In genomic region chr19:3538965-3539742, GRCh38 we compare ENCODE assay signal across 12 cellular contexts. TPM values are rescaled to one million over a fixed set of nuclear protein-coding genes. Genes with fewer than 3 reads are reported as not detected.
DNase-seq lines count a peak whose midpoint lies in the region; TF ChIP-seq lines count a peak whose summit lies in the region.
"Had no signal": no experiment of that assay in that cellular context is flagged by ENCODE, and none has a peak within 500 bp of the region (broad histone marks: within the 10 kb centered on the region; RNA-seq: fewer than 3 reads in every experiment).

Gene TEKTIP1 (plus strand): TSS chr19:3539174. CDS start chr19:3539178, 4 bp downstream.

- WGBS in HUES64: 76% methylated on average over 27 of the region's 27 CpGs
- 62 to 95% methylated on average over 7 to 23 of the region's 27 CpGs for WGBS in transverse colon (ENCODE audit: low coverage in 1 of 2), 2 donors

- TF ChIP-seq POLR2A in transverse colon (IDR thresholded peaks at IDR 0.05): no peak

- no peak for TF ChIP-seq EP300 in transverse colon (IDR thresholded peaks at IDR 0.05; ENCODE audit: low read depth)

- H3K4me1 ChIP-seq in HUES64 (ENCODE audit: insufficient read depth, low read length) (no peaks in the 10 kb centered on the region), transverse colon (no peaks in the 10 kb centered on the region)

- peaks cover 16% of the 10 kb centered on the region for H3K36me3 Mint-ChIP-seq in nephron progenitor cell (ENCODE audit: low read depth)

- no peaks in the 10 kb centered on the region for H3K9me3 Mint-ChIP-seq in nephron progenitor cell
- H3K9me3 Mint-ChIP-seq: activated T-helper 17 cell treated with anti-CD3 and anti-CD28 coated beads, Interleukin-2, amount 50 U/mL, for 72 hours had no signal

- H3K4me3 Mint-ChIP-seq in nephron progenitor cell: no peak within 1 kb of the TSS
- H3K4me3 Mint-ChIP-seq: activated T-helper 17 cell treated with anti-CD3 and anti-CD28 coated beads, Interleukin-2, amount 50 U/mL, for 72 hours had no signal

- peak; percentile 59 for DNase-seq in ELF-1 (ENCODE audit: low read depth, low spot score)
- peak in 5 of 61 donors; percentile 2 to 50 (median 31) for DNase-seq in caudate nucleus (lab: John Stamatoyannopoulos, UW)
- DNase-seq in nephron progenitor cell: peak; percentile 32
- DNase-seq in stimulated activated CD4-positive, alpha-beta T cell treated with anti-CD3 and anti-CD28 coated beads, Interleukin-4, amount 100 ng/mL, for 24 hours: no peak
- no peak for DNase-seq in transverse colon
- DNase-seq in kidney tubule cell (ENCODE audit: low spot score): no peak
- DNase-seq: DND-41; effector CD4-positive, alpha-beta T cell; hippocampal formation; NCI-H1048 had no signal

- no peaks in the 10 kb centered on the region for H3K27me3 Mint-ChIP-seq in nephron progenitor cell (ENCODE audit: low read depth, poor library complexity)
- H3K27me3 Mint-ChIP-seq: activated T-helper 17 cell treated with anti-CD3 and anti-CD28 coated beads, Interleukin-2, amount 50 U/mL, for 72 hours had no signal

- H3K27me3 ChIP-seq in HUES64 (ENCODE audit: insufficient read depth, low read length) (no peaks in the 10 kb centered on the region), transverse colon (no peaks in the 10 kb centered on the region)

- H3K9me3 ChIP-seq in HUES64 (ENCODE audit: insufficient read depth, low read depth, low read length): no peaks in the 10 kb centered on the region
- H3K9me3 ChIP-seq in transverse colon: no peaks in the 10 kb centered on the region

- TF ChIP-seq CTCF in nephron progenitor cell (IDR thresholded peaks at IDR 0.05): no peak
- TF ChIP-seq CTCF in transverse colon (IDR thresholded peaks at IDR 0.05): no peak

- in situ Hi-C loops in transverse colon (cut with MboI; ENCODE audit: low pct_ligation_motif_present in 1 of 4, low pct_unique_long_range_greater_than_20kb in 1 of 4, low sequenced_read_pairs in 3 of 4): no loop called here

- H3K4me3 ChIP-seq in HUES64 (ENCODE audit: low read length) (no peak within 1 kb of the TSS), transverse colon (no peak within 1 kb of the TSS)

- intact Hi-C loops in transverse colon (cut with DNase I; ENCODE audit: low total_unique reads): no loop called here

- H3K4me1 Mint-ChIP-seq in nephron progenitor cell: peaks cover 6% of the 10 kb centered on the region
- H3K4me1 Mint-ChIP-seq: activated T-helper 17 cell treated with anti-CD3 and anti-CD28 coated beads, Interleukin-2, amount 50 U/mL, for 72 hours had no signal

- no peak within 1 kb of the TSS for H3K9ac ChIP-seq in HUES64 (ENCODE audit: low read depth, low read length)

- H3K27ac Mint-ChIP-seq in nephron progenitor cell: peak within 1 kb of the TSS; percentile 64
- H3K27ac Mint-ChIP-seq: activated T-helper 17 cell treated with anti-CD3 and anti-CD28 coated beads, Interleukin-2, amount 50 U/mL, for 72 hours had no signal

- H3K36me3 ChIP-seq in HUES64 (ENCODE audit: insufficient read depth, low read length) (peaks cover 25% of the 10 kb centered on the region), transverse colon (peaks cover 0 to 13% (median 0%) of the 10 kb centered on the region in 4 donors)

- H3K27ac ChIP-seq in HUES64 (ENCODE audit: low read depth, low read length): peak within 1 kb of the TSS; percentile 25; the same call in 1 of the 2 replicates
- peak within 1 kb of the TSS; percentile 7 for H3K27ac ChIP-seq in caudate nucleus (ENCODE audit: low read depth, low read length)
- no peak within 1 kb of the TSS for H3K27ac ChIP-seq in transverse colon

RNA-seq across cellular contexts. Expression of gene TEKTIP1, which starts in this region (rescaled TPM):
- 0.45 TPM for polyA plus RNA-seq in HUES64 (2013, experiment 1 of 2)
- polyA plus RNA-seq in HUES64 (2013, experiment 2 of 2): not detected
- total RNA-seq in transverse colon: 1 to 10 TPM in 2 of 4 donors, not detected in 2; 2.5 to 5.2 TPM

Comparison
In these comparisons a context has a peak if more than half of its experiments do, and no peak if none do; other contexts are left out.
1. DNase-seq: peak in ELF-1 (single experiment) and nephron progenitor cell (single experiment); none in stimulated activated CD4-positive, alpha-beta T cell treated with anti-CD3 and anti-CD28 coated beads, Interleukin-4, amount 100 ng/mL, for 24 hours (single experiment), transverse colon (single experiment) and kidney tubule cell (single experiment).
2. H3K27ac ChIP-seq: peak in HUES64 (single experiment) and caudate nucleus (single experiment); none in transverse colon (0 of 4).